Comparison of ENCODE assay signal across 1 cellular context in the genomic region with DNA sequence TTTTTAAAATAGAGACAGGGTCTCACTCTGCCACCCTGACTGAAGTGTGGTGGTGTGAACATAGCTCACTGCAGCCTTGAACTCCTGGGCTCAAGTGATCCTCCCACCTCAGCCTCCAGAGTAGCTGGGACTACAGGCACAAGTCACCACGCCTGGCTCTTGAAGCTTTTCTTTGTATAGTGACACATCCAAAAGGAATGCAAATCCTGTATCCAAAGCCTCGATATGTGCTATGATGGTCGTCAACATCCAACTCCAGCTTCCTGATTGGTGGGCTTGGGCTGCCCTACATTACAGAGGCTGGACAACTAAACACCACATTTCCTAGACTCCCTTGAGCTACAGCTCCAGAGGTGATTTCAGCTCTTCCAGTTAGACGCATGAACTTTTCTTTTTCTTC.
TF ChIP-seq lines count a peak whose summit lies in the region.

No MANE protein-coding gene starts in this region.

TF ChIP-seq in endothelial cell of umbilical vein, 7 proteins besides CTCF, POLR2A, EP300 and RAD21:
- TF ChIP-seq FOS (IDR thresholded peaks at IDR 0.05; ENCODE audit: borderline replicate concordance, insufficient read depth, low read length) (peak; percentile 46), JUN (IDR thresholded peaks at IDR 0.05; ENCODE audit: borderline replicate concordance, insufficient read depth, insufficient read length, low read depth) (peak; percentile 58), POLR2AphosphoS5 (IDR thresholded peaks at IDR 0.05; ENCODE audit: insufficient read depth, low read depth, low read length) (no peak), MYC (IDR thresholded peaks at IDR 0.05; ENCODE audit: low read depth, low read length) (no peak)
